Comparison of ENCODE assay signal across 1 cellular context in genomic region chr2:10370390-10370789, GRCh38.
TF ChIP-seq lines count a peak whose summit lies in the region.

No MANE protein-coding gene starts in this region.

TF ChIP-seq in K562, 482 proteins besides CTCF, POLR2A, EP300 and RAD21:
- TF ChIP-seq ZNF592 (IDR thresholded peaks at IDR 0.05): no peak
- no peak for TF ChIP-seq ZNF444 (CRISPR knock-in tag; IDR thresholded peaks at IDR 0.05)
- no peak for TF ChIP-seq ZNF766 (CRISPR knock-in tag; conservative IDR thresholded peaks at IDR 0.05)
- TF ChIP-seq WHSC1 (IDR thresholded peaks at IDR 0.05; ENCODE audit: low read length): no peak
- TF ChIP-seq PHF8 (IDR thresholded peaks at IDR 0.05; ENCODE audit: borderline replicate concordance, low read length): no peak
- no peak for TF ChIP-seq TFE3 (CRISPR knock-in tag; IDR thresholded peaks at IDR 0.05)
- no peak for TF ChIP-seq ZEB2 (IDR thresholded peaks at IDR 0.05)
- no peak for TF ChIP-seq FOXJ2 (tag; IDR thresholded peaks at IDR 0.05)
- TF ChIP-seq FIP1L1 (IDR thresholded peaks at IDR 0.05; ENCODE audit: low read depth, low read length, poor library complexity, severe bottlenecking): no peak
- TF ChIP-seq COPS2 (conservative IDR thresholded peaks at IDR 0.05): no peak
- TF ChIP-seq BRD4 (IDR thresholded peaks at IDR 0.05): no peak
- no peak for TF ChIP-seq ZSCAN29 (IDR thresholded peaks at IDR 0.05)
